ENCODE assay signal across 8 cellular contexts in the genomic region with DNA sequence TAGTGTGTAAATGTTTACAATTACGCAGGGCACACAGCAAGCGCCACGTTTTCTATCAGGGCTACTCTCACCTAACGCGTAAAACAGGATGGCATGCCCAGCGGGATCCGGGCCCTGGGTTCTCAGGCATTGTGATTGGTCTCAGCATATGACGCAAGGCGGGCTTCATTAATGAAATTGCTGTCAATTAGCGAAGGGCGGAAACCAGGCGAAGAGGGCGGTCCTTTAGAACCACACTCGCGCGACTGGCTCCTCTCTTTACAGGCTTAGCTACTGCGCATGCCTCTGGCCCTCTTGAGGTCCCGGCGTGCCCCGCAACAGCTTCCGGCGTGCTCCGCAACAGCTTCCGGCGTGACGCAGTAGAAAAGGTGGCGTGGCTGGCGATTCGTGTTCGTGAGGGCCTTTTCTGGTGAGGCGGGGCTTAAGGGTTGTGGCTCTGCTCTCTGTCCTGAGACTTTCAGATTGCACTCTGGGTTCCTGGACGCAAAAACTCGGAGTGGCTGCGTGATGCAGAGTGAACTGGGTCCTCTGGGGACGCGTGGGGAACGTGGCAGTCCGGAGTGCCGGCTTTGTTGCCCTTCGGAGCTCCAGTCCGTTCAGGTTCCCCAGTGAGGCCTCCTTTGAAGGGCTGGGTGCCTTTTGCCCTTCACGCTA. TPM values are rescaled to one million over a fixed set of nuclear protein-coding genes. Genes with fewer than 3 reads are reported as not detected.
DNase-seq lines count a peak whose midpoint lies in the region; ATAC-seq, FAIRE-seq and TF ChIP-seq lines count a peak whose summit lies in the region.

No MANE protein-coding gene starts in this region.

- peak overlapping the region; percentile 62 for H3K4me3 ChIP-seq in CD4-positive, CD25-positive, alpha-beta regulatory T cell (ENCODE audit: low read depth, low read length)
- H3K4me3 ChIP-seq in endothelial cell of umbilical vein (replicated peaks in 1 of 3; ENCODE audit: insufficient read depth in 1 of 3, low read depth in 1 of 3, low read length in 3 of 3) (peak overlapping the region; percentile 25 to 68 (median 57)), muscle layer of colon (ENCODE audit: low read depth in 1 of 2, low read length in 2 of 2) (peak overlapping the region; percentile 62 to 69)

- dilution Hi-C loops in endothelial cell of umbilical vein (cut with MboI; ENCODE audit: extremely low pct_ligation_motif_present, low sequenced_read_pairs) = no loop called here

- H3K27me3 ChIP-seq in CD4-positive, CD25-positive, alpha-beta regulatory T cell (ENCODE audit: control insufficient read depth, insufficient read depth, low read length) = peaks cover 10% of the 10 kb centered on the region
- H3K27me3 ChIP-seq in endothelial cell of umbilical vein (ENCODE audit: control insufficient read depth in 2 of 2, insufficient read depth in 2 of 2, low read length in 2 of 2) (no peaks in the 10 kb centered on the region), muscle layer of colon (ENCODE audit: control insufficient read depth in 1 of 2, insufficient read depth in 2 of 2, low read length in 2 of 2) (no peaks in the 10 kb centered on the region)

- no peaks in the 10 kb centered on the region for H3K36me3 ChIP-seq in CD4-positive, CD25-positive, alpha-beta regulatory T cell (ENCODE audit: control insufficient read depth, insufficient read depth, low read length)
- H3K36me3 ChIP-seq in endothelial cell of umbilical vein (ENCODE audit: control insufficient read depth in 2 of 2, extremely low read depth in 1 of 2, insufficient read depth in 2 of 2, low read length in 2 of 2) (no peaks in the 10 kb centered on the region), muscle layer of colon (ENCODE audit: insufficient read depth, low read length) (no peaks in the 10 kb centered on the region)

- H4K20me1 ChIP-seq in endothelial cell of umbilical vein (replicated peaks; ENCODE audit: control insufficient read depth, extremely low read depth, insufficient read depth, low read length) = no peaks in the 10 kb centered on the region

- peak overlapping the region; percentile 73 for H3K27ac ChIP-seq in CD4-positive, CD25-positive, alpha-beta regulatory T cell (ENCODE audit: insufficient read depth, low read length, poor library complexity, severe bottlenecking)
- H3K27ac ChIP-seq in endothelial cell of umbilical vein (ENCODE audit: insufficient read depth, low read depth, low read length) (peak overlapping the region; percentile 71), muscle layer of colon (ENCODE audit: low read depth, low read length) (peak overlapping the region; percentile 77)

- peaks cover 4% of the 10 kb centered on the region for H3K27me3 Mint-ChIP-seq in CD4-positive, CD25-positive, alpha-beta regulatory T cell

- H3K9me3 ChIP-seq in CD4-positive, CD25-positive, alpha-beta regulatory T cell (ENCODE audit: control insufficient read depth in 2 of 2, low read length in 2 of 2) = peaks cover 19 to 26% of the 10 kb centered on the region in 2 experiments
- H3K9me3 ChIP-seq in endothelial cell of umbilical vein (replicated peaks; ENCODE audit: control insufficient read depth, insufficient read depth, low read length) (no peaks in the 10 kb centered on the region), muscle layer of colon (ENCODE audit: low read length) (no peaks in the 10 kb centered on the region)

- peak; percentile 81 to 94 (median 85) for DNase-seq in CD4-positive, CD25-positive, alpha-beta regulatory T cell
- DNase-seq in NCI-H460 (ENCODE audit: extremely low read depth, low read depth) = peak; percentile 98
- DNase-seq in activated CD8-positive, alpha-beta memory T cell treated with anti-CD3 and anti-CD28 coated beads, Interleukin-2, amount 50 U/mL, for 24 hours (ENCODE audit: extremely low read depth) = peak; percentile 73
- peak; percentile 95 for DNase-seq in endothelial cell of umbilical vein (ENCODE audit: low read depth, low spot score)
- peak; percentile 74 to 86 for DNase-seq in stimulated activated CD8-positive, alpha-beta memory T cell treated with anti-CD3 and anti-CD28 coated beads, Interleukin-7, amount 100 ng/mL, for 48 hours (ENCODE audit: extremely low read depth in 1 of 2, low read depth in 1 of 2)

- H3K27ac Mint-ChIP-seq in CD4-positive, CD25-positive, alpha-beta regulatory T cell = peak overlapping the region; percentile 85 to 93 (median 92)

- intact Hi-C loops in endothelial cell of umbilical vein (cut with micrococcal nuclease) = loop anchor here (2.0 to 5.0 kb wide), 2 partner anchors 37 to 136 kb away; partner anchors contain the start of genes CLUAP1, ZNF174 and ZSCAN32

- peak; percentile 47 for TF ChIP-seq POLR2A in endothelial cell of umbilical vein (IDR thresholded peaks at IDR 0.05; ENCODE audit: low read depth, low read length)

- peak; percentile 97 for FAIRE-seq in endothelial cell of umbilical vein (lab: Jason Lieb, UNC)

- no peaks in the 10 kb centered on the region for H3K36me3 Mint-ChIP-seq in CD4-positive, CD25-positive, alpha-beta regulatory T cell

- peaks cover 4 to 36% (median 12%) of the 10 kb centered on the region in 7 donors for H3K9me3 Mint-ChIP-seq in CD4-positive, CD25-positive, alpha-beta regulatory T cell

- peak overlapping the region; percentile 66 for H2AFZ ChIP-seq in endothelial cell of umbilical vein (ENCODE audit: low read depth, low read length)

- BruUV-seq in endothelial cell of umbilical vein (replicated peaks; lab: Mats Ljungman, UMichigan) = no TSS peak

- no peak for TF ChIP-seq CTCF in endothelial cell of umbilical vein (IDR thresholded peaks at IDR 0.05; ENCODE audit: extremely low read depth in 1 of 2, insufficient read depth in 1 of 2, low read depth in 1 of 2, low read length in 2 of 2)

- H3K9me1 ChIP-seq in endothelial cell of umbilical vein (replicated peaks; ENCODE audit: control insufficient read depth, extremely low read depth, insufficient read depth, low read length) = no peaks in the 10 kb centered on the region

- peaks cover 0 to 16% (median 3%) of the 10 kb centered on the region in 4 donors for H3K4me1 Mint-ChIP-seq in CD4-positive, CD25-positive, alpha-beta regulatory T cell

- ATAC-seq in CD4-positive, CD25-positive, alpha-beta regulatory T cell (ENCODE audit: low read depth in 2 of 2) = peak; percentile 91
- ATAC-seq in GM21825 (IDR thresholded peaks at IDR 0.05; ENCODE audit: unreplicated experiment) (peak; percentile 61), HG03378 (IDR thresholded peaks at IDR 0.05; ENCODE audit: unreplicated experiment) (no peak)

- H3K9ac ChIP-seq in endothelial cell of umbilical vein (replicated peaks; ENCODE audit: extremely low read depth, insufficient read depth, low read length) (peak overlapping the region; percentile 72), muscle layer of colon (ENCODE audit: low read length) (no peak overlapping the region)

- POLR2A ChIA-PET in endothelial cell of umbilical vein (lab: Charles Lee) = interaction anchor here (0.8 to 0.9 kb wide), 2 partner anchors 36 to 79 kb away, joined by 3 to 5 read pairs; partner anchors contain the start of genes ZNF174 and ZSCAN32

- peaks cover 8% of the 10 kb centered on the region for H3K4me1 ChIP-seq in CD4-positive, CD25-positive, alpha-beta regulatory T cell (ENCODE audit: control insufficient read depth, insufficient read depth, low read length, poor library complexity, severe bottlenecking)
- H3K4me1 ChIP-seq in endothelial cell of umbilical vein (ENCODE audit: control insufficient read depth, extremely low read depth, insufficient read depth, low read length) (peaks cover 2% of the 10 kb centered on the region), muscle layer of colon (ENCODE audit: insufficient read depth, low read length) (no peaks in the 10 kb centered on the region)

- peak overlapping the region; percentile 74 to 88 (median 86) for H3K4me3 Mint-ChIP-seq in CD4-positive, CD25-positive, alpha-beta regulatory T cell

- peak overlapping the region; percentile 88 for H3K4me2 ChIP-seq in endothelial cell of umbilical vein (ENCODE audit: insufficient read depth, low read length)

- CTCF ChIA-PET in endothelial cell of umbilical vein (lab: Charles Lee) = interaction anchor here (1.0 to 1.6 kb wide), 3 partner anchors 35 to 98 kb away, joined by 3 to 5 read pairs (median 3); no protein-coding TSS in a partner anchor

- H3K79me2 ChIP-seq in endothelial cell of umbilical vein (ENCODE audit: control insufficient read depth, insufficient read depth, low read length) = no peaks in the 10 kb centered on the region

RNA-seq across cellular contexts. Expression of gene OR2C1, which starts 9.2 kb away (rescaled TPM):
- not detected for total RNA-seq in CD4-positive, CD25-positive, alpha-beta regulatory T cell
- under 1 TPM; 0.20 to 0.44 (median 0.35) TPM for polyA plus RNA-seq in CD4-positive, CD25-positive, alpha-beta regulatory T cell
- not detected in 2 replicates for total RNA-seq in NCI-H460 (2014; rRNA removed; shearing (Covaris generic))
- not detected in 2 replicates for polyA plus RNA-seq in NCI-H460 (2014; cell fraction: nucleus; rRNA removed)
- total RNA-seq in endothelial cell of umbilical vein = not detected in 2 replicates
- not detected in 2 replicates for polyA plus RNA-seq in endothelial cell of umbilical vein
- 0.04 and 0.06 TPM in 2 replicates for polyA plus RNA-seq in endothelial cell of umbilical vein (2011; cell fraction: cytosol; rRNA removed)
- polyA plus RNA-seq in endothelial cell of umbilical vein (2011; cell fraction: nucleus; rRNA removed) = not detected in 2 replicates
- not detected in 2 replicates for polyA plus RNA-seq in endothelial cell of umbilical vein (2012)
- polyA minus RNA-seq in endothelial cell of umbilical vein = not detected in 2 replicates
- polyA minus RNA-seq in endothelial cell of umbilical vein (2011; cell fraction: cytosol; rRNA and poly(A)+ RNA removed) = not detected
- not detected in 2 replicates for polyA minus RNA-seq in endothelial cell of umbilical vein (2011; cell fraction: nucleus; rRNA and poly(A)+ RNA removed)

RNA-seq across cellular contexts. Expression of gene ZSCAN32, which starts 35.9 kb away (rescaled TPM):
- 13.2 TPM for total RNA-seq in CD4-positive, CD25-positive, alpha-beta regulatory T cell
- 10 to 100 TPM in 3 of 4 donors, 1 to 10 TPM in 1; 7.1 to 16.7 (median 11.7) TPM for polyA plus RNA-seq in CD4-positive, CD25-positive, alpha-beta regulatory T cell
- total RNA-seq in NCI-H460 (2014; rRNA removed; shearing (Covaris generic)) = 14.3 and 19.5 TPM in 2 replicates
- polyA plus RNA-seq in NCI-H460 (2014; cell fraction: nucleus; rRNA removed) = 14.7 and 27.9 TPM in 2 replicates
- 10.9 and 13.1 TPM in 2 replicates for total RNA-seq in endothelial cell of umbilical vein
- polyA plus RNA-seq in endothelial cell of umbilical vein = 8.0 and 9.2 TPM in 2 replicates
- polyA plus RNA-seq in endothelial cell of umbilical vein (2011; cell fraction: cytosol; rRNA removed) = 10.5 and 11.5 TPM in 2 replicates
- polyA plus RNA-seq in endothelial cell of umbilical vein (2011; cell fraction: nucleus; rRNA removed) = 13.5 and 15.7 TPM in 2 replicates
- 7.7 and 10.3 TPM in 2 replicates for polyA plus RNA-seq in endothelial cell of umbilical vein (2012)
- polyA minus RNA-seq in endothelial cell of umbilical vein = 10.5 and 10.9 TPM in 2 replicates
- 3.4 TPM for polyA minus RNA-seq in endothelial cell of umbilical vein (2011; cell fraction: cytosol; rRNA and poly(A)+ RNA removed)
- polyA minus RNA-seq in endothelial cell of umbilical vein (2011; cell fraction: nucleus; rRNA and poly(A)+ RNA removed) = 3.4 and 5.1 TPM in 2 replicates

RNA-seq across cellular contexts. Expression of gene ZNF174, which starts 36.1 kb away (rescaled TPM):
- total RNA-seq in CD4-positive, CD25-positive, alpha-beta regulatory T cell = 5.4 TPM
- 10 to 100 TPM; 10.5 to 18.4 (median 16.1) TPM for polyA plus RNA-seq in CD4-positive, CD25-positive, alpha-beta regulatory T cell
- 19.4 and 21.6 TPM in 2 replicates for total RNA-seq in NCI-H460 (2014; rRNA removed; shearing (Covaris generic))
- polyA plus RNA-seq in NCI-H460 (2014; cell fraction: nucleus; rRNA removed) = 10.9 and 19.1 TPM in 2 replicates
- total RNA-seq in endothelial cell of umbilical vein = 7.4 and 9.1 TPM in 2 replicates
- polyA plus RNA-seq in endothelial cell of umbilical vein = 7.1 and 7.5 TPM in 2 replicates
- polyA plus RNA-seq in endothelial cell of umbilical vein (2011; cell fraction: cytosol; rRNA removed) = 9.0 and 9.3 TPM in 2 replicates
- polyA plus RNA-seq in endothelial cell of umbilical vein (2011; cell fraction: nucleus; rRNA removed) = 8.5 and 8.8 TPM in 2 replicates
- 5.9 and 8.3 TPM in 2 replicates for polyA plus RNA-seq in endothelial cell of umbilical vein (2012)
- polyA minus RNA-seq in endothelial cell of umbilical vein = 5.1 and 6.2 TPM in 2 replicates
- 5.1 TPM for polyA minus RNA-seq in endothelial cell of umbilical vein (2011; cell fraction: cytosol; rRNA and poly(A)+ RNA removed)
- polyA minus RNA-seq in endothelial cell of umbilical vein (2011; cell fraction: nucleus; rRNA and poly(A)+ RNA removed) = 4.9 and 7.5 TPM in 2 replicates

RNA-seq across cellular contexts. Expression of gene ZNF75A, which starts 59.6 kb away (rescaled TPM):
- 36.4 TPM for total RNA-seq in CD4-positive, CD25-positive, alpha-beta regulatory T cell
- polyA plus RNA-seq in CD4-positive, CD25-positive, alpha-beta regulatory T cell = 10 to 100 TPM; 15.7 to 25.9 (median 21.7) TPM
- total RNA-seq in NCI-H460 (2014; rRNA removed; shearing (Covaris generic)) = 18.1 and 24.9 TPM in 2 replicates
- 21.9 and 31.3 TPM in 2 replicates for polyA plus RNA-seq in NCI-H460 (2014; cell fraction: nucleus; rRNA removed)
- total RNA-seq in endothelial cell of umbilical vein = 28.0 and 28.4 TPM in 2 replicates
- 6.4 and 8.3 TPM in 2 replicates for polyA plus RNA-seq in endothelial cell of umbilical vein
- polyA plus RNA-seq in endothelial cell of umbilical vein (2011; cell fraction: cytosol; rRNA removed) = 8.9 and 10.3 TPM in 2 replicates
- polyA plus RNA-seq in endothelial cell of umbilical vein (2011; cell fraction: nucleus; rRNA removed) = 36.6 and 44.7 TPM in 2 replicates
- 12.6 and 16.1 TPM in 2 replicates for polyA plus RNA-seq in endothelial cell of umbilical vein (2012)
- polyA minus RNA-seq in endothelial cell of umbilical vein = 16.7 and 21.6 TPM in 2 replicates
- 2.0 TPM for polyA minus RNA-seq in endothelial cell of umbilical vein (2011; cell fraction: cytosol; rRNA and poly(A)+ RNA removed)
- polyA minus RNA-seq in endothelial cell of umbilical vein (2011; cell fraction: nucleus; rRNA and poly(A)+ RNA removed) = 20.7 and 26.1 TPM in 2 replicates

RNA-seq across cellular contexts. Expression of gene TIGD7, which starts 59.7 kb away (rescaled TPM):
- total RNA-seq in CD4-positive, CD25-positive, alpha-beta regulatory T cell = 3.1 TPM
- polyA plus RNA-seq in CD4-positive, CD25-positive, alpha-beta regulatory T cell = 1 to 10 TPM; 3.1 to 6.2 (median 4.8) TPM
- 9.4 and 9.7 TPM in 2 replicates for total RNA-seq in NCI-H460 (2014; rRNA removed; shearing (Covaris generic))
- polyA plus RNA-seq in NCI-H460 (2014; cell fraction: nucleus; rRNA removed) = 10.9 and 17.4 TPM in 2 replicates
- total RNA-seq in endothelial cell of umbilical vein = 3.3 and 3.5 TPM in 2 replicates
- polyA plus RNA-seq in endothelial cell of umbilical vein = 1.1 TPM in 2 replicates
- polyA plus RNA-seq in endothelial cell of umbilical vein (2011; cell fraction: cytosol; rRNA removed) = 1.3 and 1.4 TPM in 2 replicates
- 2.6 and 5.1 TPM in 2 replicates for polyA plus RNA-seq in endothelial cell of umbilical vein (2011; cell fraction: nucleus; rRNA removed)
- 1.3 and 1.4 TPM in 2 replicates for polyA plus RNA-seq in endothelial cell of umbilical vein (2012)
- 2.5 and 4.8 TPM in 2 replicates for polyA minus RNA-seq in endothelial cell of umbilical vein
- polyA minus RNA-seq in endothelial cell of umbilical vein (2011; cell fraction: cytosol; rRNA and poly(A)+ RNA removed) = 0.82 TPM
- polyA minus RNA-seq in endothelial cell of umbilical vein (2011; cell fraction: nucleus; rRNA and poly(A)+ RNA removed) = 5.0 and 5.1 TPM in 2 replicates
